ENCODE assay signal across 5 cellular contexts in the genomic region with DNA sequence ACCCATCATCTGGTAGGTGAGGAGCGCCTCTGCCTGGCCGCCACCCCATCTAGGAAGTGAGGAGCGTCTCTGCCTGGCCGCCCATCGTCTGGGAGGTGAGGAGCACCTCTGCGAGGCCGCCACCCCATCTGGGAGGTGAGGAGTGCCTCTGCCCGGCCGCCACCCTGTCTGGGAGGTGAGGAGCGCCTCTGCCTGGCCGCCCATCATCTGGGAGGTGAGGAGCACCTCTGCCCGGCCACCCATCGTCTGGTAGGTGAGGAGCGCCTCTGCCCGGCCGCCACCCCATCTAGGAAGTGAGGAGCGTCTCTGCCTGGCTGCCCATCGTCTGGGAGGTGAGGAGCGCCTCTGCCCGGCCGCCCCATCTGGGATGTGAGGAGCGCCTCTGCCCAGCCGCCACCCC. TPM values are rescaled to one million over a fixed set of nuclear protein-coding genes. Genes with fewer than 3 reads are reported as not detected.
"Had no signal": no experiment of that assay in that cellular context is flagged by ENCODE, and none has a peak within 500 bp of the region (broad histone marks: within the 10 kb centered on the region; RNA-seq: fewer than 3 reads in every experiment).

No MANE protein-coding gene starts in this region.

RNA-seq across cellular contexts. Expression of a gene that starts 4.2 kb away (rescaled TPM):
- total RNA-seq: HepG2, HT-29, HT1080, IMR-90, K562 had no signal
